ENCODE assay signal across 8 cellular contexts in the genomic region with DNA sequence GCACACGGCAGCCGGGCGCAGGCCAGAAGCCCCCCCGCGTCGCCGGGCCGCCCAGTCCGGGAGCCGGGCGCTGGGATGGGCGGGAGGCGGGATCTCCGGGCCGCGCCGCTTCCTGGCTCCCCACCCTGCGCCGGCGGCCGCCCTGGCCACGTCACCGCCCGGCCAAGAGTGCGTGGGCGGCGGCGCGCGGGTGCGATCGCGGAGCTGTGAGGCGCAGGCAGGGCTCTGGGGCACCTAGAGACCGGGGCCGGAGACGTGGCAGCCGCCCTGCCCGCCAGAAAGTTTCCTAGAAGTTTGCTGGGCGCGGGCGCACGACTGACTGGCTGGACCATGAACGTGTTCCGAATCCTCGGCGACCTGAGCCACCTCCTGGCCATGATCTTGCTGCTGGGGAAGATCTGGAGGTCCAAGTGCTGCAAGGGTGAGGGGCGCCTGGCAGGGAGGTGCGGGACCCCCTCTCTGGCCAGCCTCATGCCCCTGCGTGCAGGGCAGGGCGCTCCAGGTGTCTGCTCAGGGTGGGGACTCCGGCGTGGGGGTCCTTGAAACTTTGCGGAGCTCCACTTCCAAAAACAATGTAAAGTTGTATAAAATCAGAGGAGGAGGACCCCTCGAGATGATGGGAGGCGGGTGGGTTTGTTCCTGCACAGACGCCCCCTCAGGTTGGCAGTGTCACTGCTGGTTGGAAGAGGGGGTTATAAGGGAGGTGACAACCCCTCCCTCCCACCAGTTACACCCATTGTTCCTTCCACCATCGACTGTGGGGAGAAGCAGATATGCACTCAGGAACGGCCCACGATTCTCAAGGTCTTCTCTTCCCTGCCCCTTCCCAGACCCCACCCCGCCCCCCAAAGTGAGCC. TPM values are rescaled to one million over a fixed set of nuclear protein-coding genes. Genes with fewer than 3 reads are reported as not detected.
A peak's percentile ranks its signal among the peaks of the same experiment; 100 is the strongest.
DNase-seq lines count a peak whose midpoint lies in the region; ATAC-seq, FAIRE-seq and TF ChIP-seq lines count a peak whose summit lies in the region.

A gene (plus strand): TSS at position 193 of the 857 bp plus-strand sequence. CDS start 138 bp downstream, at position 331.

- BruUV-seq in mammary epithelial cell (replicated peaks; lab: Mats Ljungman, UMichigan), result no TSS peak

- H3K36me3 ChIP-seq in mammary epithelial cell (ENCODE audit: insufficient read depth, low read length) (no peaks in the 10 kb centered on the region), keratinocyte (ENCODE audit: control insufficient read depth in 2 of 2, extremely low read depth in 1 of 2, insufficient read depth in 2 of 2, low read length in 2 of 2) (no peaks in the 10 kb centered on the region)

- no peaks in the 10 kb centered on the region for H3K9me1 ChIP-seq in keratinocyte (ENCODE audit: control insufficient read depth, extremely low read depth, insufficient read depth, low read length)

- H3K4me3 ChIP-seq in mammary epithelial cell (replicated peaks in 1 of 3; ENCODE audit: insufficient read depth in 1 of 3, low read depth in 2 of 3, low read length in 3 of 3), result peak within 1 kb of the TSS; percentile 58 to 62 (median 59)
- peak within 1 kb of the TSS; percentile 51 to 76 (median 63) for H3K4me3 ChIP-seq in keratinocyte (ENCODE audit: control insufficient read depth in 2 of 3, extremely low read depth in 1 of 3, insufficient read depth in 2 of 3, low read depth in 1 of 3, low read length in 3 of 3)

- dilution Hi-C loops in mammary epithelial cell (cut with HindIII; ENCODE audit: low sequenced_read_pairs) (no loop called here), keratinocyte (cut with MboI; ENCODE audit: extremely low pct_ligation_motif_present, low sequenced_read_pairs) (no loop called here)

- H3K9me3 ChIP-seq in mammary epithelial cell (replicated peaks; ENCODE audit: insufficient read depth, low read length) (no peaks in the 10 kb centered on the region), keratinocyte (ENCODE audit: control insufficient read depth, low read depth, low read length) (no peaks in the 10 kb centered on the region)

- peak within 1 kb of the TSS; percentile 50 for H3K9ac ChIP-seq in mammary epithelial cell (ENCODE audit: insufficient read depth, low read length)
- H3K9ac ChIP-seq in keratinocyte (ENCODE audit: control insufficient read depth, extremely low read depth, insufficient read depth, low read length), result peak within 1 kb of the TSS; percentile 81

- H3K4me1 ChIP-seq in mammary epithelial cell (ENCODE audit: insufficient read depth, low read length), result peaks cover 9% of the 10 kb centered on the region
- peaks cover 12% of the 10 kb centered on the region for H3K4me1 ChIP-seq in keratinocyte (ENCODE audit: control insufficient read depth, extremely low read depth, insufficient read depth, low read length)

- TF ChIP-seq CTCF in mammary epithelial cell (conservative IDR thresholded peaks at IDR 0.05 in 1 of 2, IDR thresholded peaks at IDR 0.05 in 1 of 2; ENCODE audit: extremely low read depth in 1 of 2, insufficient read depth in 1 of 2, low read depth in 1 of 2, low read length in 2 of 2) (peak in 1 of 2 donors; percentile 6), keratinocyte (optimal IDR thresholded peaks at IDR 0.05 in 1 of 3, IDR thresholded peaks at IDR 0.05 in 1 of 3, conservative IDR thresholded peaks at IDR 0.05 in 1 of 3; ENCODE audit: extremely low read depth in 1 of 3, insufficient read depth in 2 of 3, low read length in 3 of 3) (no peak)

- no peak for ATAC-seq in HG03571 (IDR thresholded peaks at IDR 0.05; ENCODE audit: unreplicated experiment)

- H3K79me2 ChIP-seq in mammary epithelial cell (ENCODE audit: insufficient read depth, low read length), result no peaks in the 10 kb centered on the region
- H3K79me2 ChIP-seq in keratinocyte (ENCODE audit: control insufficient read depth, insufficient read depth, low read length), result no peaks in the 10 kb centered on the region

- peak within 1 kb of the TSS; percentile 96 for H2AFZ ChIP-seq in mammary epithelial cell (ENCODE audit: low read depth, low read length)
- peak within 1 kb of the TSS; percentile 97 for H2AFZ ChIP-seq in keratinocyte (ENCODE audit: control insufficient read depth, low read length)

- 3% methylated on average over 7 of the region's 61 CpGs for WGBS in mammary epithelial cell (ENCODE audit: low coverage, missing lambda C conversion rate)

- DNase-seq in A172 (ENCODE audit: low spot score) (no peak), GOT3 (lab: John Stamatoyannopoulos, UW) (peak; percentile 62), T1000 (lab: John Stamatoyannopoulos, UW) (peak; percentile 45), mammary epithelial cell (peak; percentile 81), keratinocyte (ENCODE audit: low read depth, low spot score) (peak; percentile 11), NK-92 (lab: John Stamatoyannopoulos, UW; ENCODE audit: unreplicated experiment) (no peak)
- DNase-seq in stimulated activated CD4-positive, alpha-beta T cell treated with anti-CD3 and anti-CD28 coated beads, Interleukin-1b, Interleukin-23, amount 100 ng/mL, for 24 hours (ENCODE audit: low read depth in 4 of 4, low spot score in 1 of 4), result peak in 3 of 4 experiments; percentile 22 to 51 (median 33)

- peak within 1 kb of the TSS; percentile 100 for H3K4me2 ChIP-seq in mammary epithelial cell (ENCODE audit: insufficient read depth, low read depth, low read length)
- H3K4me2 ChIP-seq in keratinocyte (ENCODE audit: control insufficient read depth, extremely low read depth, insufficient read depth, low read depth, low read length), result peak within 1 kb of the TSS; percentile 91

- no peaks in the 10 kb centered on the region for H4K20me1 ChIP-seq in mammary epithelial cell (ENCODE audit: insufficient read depth, low read length)
- H4K20me1 ChIP-seq in keratinocyte (ENCODE audit: control insufficient read depth, extremely low read depth, insufficient read depth, low read length), result no peaks in the 10 kb centered on the region

- H3K27ac ChIP-seq in mammary epithelial cell (ENCODE audit: insufficient read depth, low read depth, low read length) (peak within 1 kb of the TSS; percentile 9), keratinocyte (ENCODE audit: control insufficient read depth, insufficient read depth, low read length) (peak within 1 kb of the TSS; percentile 36)

- no peaks in the 10 kb centered on the region for H3K27me3 ChIP-seq in mammary epithelial cell (ENCODE audit: insufficient read depth, low read length)
- peaks cover 11% of the 10 kb centered on the region for H3K27me3 ChIP-seq in keratinocyte (ENCODE audit: control insufficient read depth, extremely low read depth, insufficient read depth, low read length)

- FAIRE-seq in keratinocyte (lab: Jason Lieb, UNC), result no peak

- CTCF ChIA-PET in mammary epithelial cell (lab: Charles Lee; ENCODE audit: low non-redundant PET), result no interaction called here

- intact Hi-C loops in mammary epithelial cell (cut with micrococcal nuclease), result no loop called here

- in situ Hi-C loops in mammary epithelial cell (cut with MboI; ENCODE audit: low sequenced_read_pairs in 2 of 2), result no loop called here

RNA-seq across cellular contexts. Expression of the gene that starts here (rescaled TPM):
- 18.4 and 24.4 TPM in 2 replicates for total RNA-seq in A172 (2014; rRNA removed; shearing (Covaris generic))
- total RNA-seq in mammary epithelial cell, result 10 to 100 TPM; 12.3 to 18.4 TPM
- polyA plus RNA-seq in mammary epithelial cell (17.8 TPM), keratinocyte (8.3 to 11.9 TPM (median 10.1 TPM) in 3 replicates)
- polyA minus RNA-seq in mammary epithelial cell (5.2 TPM), keratinocyte (4.6 to 10.5 TPM (median 8.1 TPM) in 3 replicates)
- not detected for polyA plus RNA-seq in keratinocyte (2011; ENCODE audit: low read depth)
- 10.5 and 14.4 TPM in 2 replicates for polyA plus RNA-seq in keratinocyte (2011; cell fraction: cytosol; rRNA removed)
- 6.5 and 8.1 TPM in 2 replicates for polyA plus RNA-seq in keratinocyte (2011; cell fraction: nucleus; rRNA removed)
- polyA plus RNA-seq in keratinocyte (2012; ENCODE audit: low replicate concordance), result 1.5 and 9.2 TPM in 2 replicates
- 3.3 TPM for polyA minus RNA-seq in keratinocyte (2011; cell fraction: cytosol; rRNA and poly(A)+ RNA removed)
- polyA minus RNA-seq in keratinocyte (2011; cell fraction: nucleus; rRNA and poly(A)+ RNA removed), result 2.6 and 3.5 TPM in 2 replicates

Comparison
In these comparisons a context has a peak if more than half of its experiments do, and no peak if none do; other contexts are left out.
1. DNase-seq: peak in GOT3 (single experiment), T1000 (single experiment), mammary epithelial cell (single experiment), keratinocyte (single experiment) and stimulated activated CD4-positive, alpha-beta T cell treated with anti-CD3 and anti-CD28 coated beads, Interleukin-1b, Interleukin-23, amount 100 ng/mL, for 24 hours (3 of 4); none in A172 (single experiment) and NK-92 (single experiment).